In genomic region chr3:15276028-15276717, GRCh38 we compare ENCODE assay signal across 13 cellular contexts. TPM values are rescaled to one million over a fixed set of nuclear protein-coding genes. Genes with fewer than 3 reads are reported as not detected.
A peak's percentile ranks its signal among the peaks of the same experiment; 100 is the strongest.
DNase-seq lines count a peak whose midpoint lies in the region; ATAC-seq and TF ChIP-seq lines count a peak whose summit lies in the region.
"Had no signal": no experiment of that assay in that cellular context is flagged by ENCODE, and none has a peak within 500 bp of the region (broad histone marks: within the 10 kb centered on the region; RNA-seq: fewer than 3 reads in every experiment).

No MANE protein-coding gene starts in this region.

- no peak for DNase-seq in activated CD4-positive, alpha-beta T cell treated with anti-CD3 and anti-CD28 coated beads, Interleukin-2, amount 10 ng/mL, durations not matched to agents 7 days and 5 days
- DNase-seq in activated CD4-positive, alpha-beta T cell treated with anti-CD3 and anti-CD28 coated beads for 48 hours, result no peak
- no peak for DNase-seq in IMR-90
- peak; percentile 46 for DNase-seq in dermis blood vessel endothelial cell
- DNase-seq in sigmoid colon, result peak; percentile 50
- no peak for DNase-seq in Kasumi-1 (lab: John Stamatoyannopoulos, UW)
- no peak for DNase-seq in amniotic stem cell (lab: John Stamatoyannopoulos, UW)
- DNase-seq: ACHN; activated CD4-positive, alpha-beta T cell treated with anti-CD3 and anti-CD28 coated beads for 1 hour; pancreas had no signal

- dilution Hi-C loops in IMR-90 (cut with HindIII; ENCODE audit: low sequenced_read_pairs, unreplicated experiment), result no loop called here

- no peak for TF ChIP-seq RAD21 in IMR-90 (IDR thresholded peaks at IDR 0.05; ENCODE audit: low read length)

- H3K27ac Mint-ChIP-seq in activated CD4-positive, alpha-beta T cell treated with anti-CD3 and anti-CD28 coated beads, Interleukin-2, amount 10 ng/mL, durations not matched to agents 7 days and 5 days, result peak overlapping the region; percentile 42
- H3K27ac Mint-ChIP-seq: type B pancreatic cell had no signal

- H4K8ac ChIP-seq in IMR-90 (ENCODE audit: low read depth in 2 of 2, low read length in 2 of 2), result no peak overlapping the region

- no peaks in the 10 kb centered on the region for H3K27me3 Mint-ChIP-seq in activated CD4-positive, alpha-beta T cell treated with anti-CD3 and anti-CD28 coated beads, Interleukin-2, amount 10 ng/mL, durations not matched to agents 7 days and 5 days
- H3K27me3 Mint-ChIP-seq: type B pancreatic cell had no signal

- no peak overlapping the region for H4K91ac ChIP-seq in IMR-90 (ENCODE audit: insufficient read depth, low read depth, low read length)

- H2BK120ac ChIP-seq in IMR-90 (ENCODE audit: low read depth, low read length), result no peak overlapping the region

- no peaks in the 10 kb centered on the region for H3K79me1 ChIP-seq in IMR-90 (ENCODE audit: low read depth in 1 of 2, low read length in 2 of 2)

- no peak overlapping the region for H3K27ac ChIP-seq in IMR-90 (ENCODE audit: insufficient read depth, low read length)
- H3K27ac ChIP-seq in sigmoid colon, result no peak overlapping the region
- H3K27ac ChIP-seq: pancreas had no signal

- H3K4ac ChIP-seq in IMR-90 (ENCODE audit: low read depth, low read length), result no peak overlapping the region

- H3K4me1 ChIP-seq in IMR-90 (ENCODE audit: control insufficient read depth, insufficient read depth, low read length) (no peaks in the 10 kb centered on the region), sigmoid colon (no peaks in the 10 kb centered on the region)
- H3K4me1 ChIP-seq: pancreas had no signal

- H4K20me1 ChIP-seq in IMR-90 (ENCODE audit: insufficient read depth, low read length), result no peaks in the 10 kb centered on the region

- H2BK20ac ChIP-seq in IMR-90 (ENCODE audit: low read depth, low read length), result no peak overlapping the region

- H3K4me2 ChIP-seq in IMR-90 (ENCODE audit: low read depth, low read length), result no peak overlapping the region

- H3K9me1 ChIP-seq in IMR-90 (ENCODE audit: insufficient read depth, low read length), result no peaks in the 10 kb centered on the region

- no peak overlapping the region for H3K56ac ChIP-seq in IMR-90 (ENCODE audit: extremely low read depth, insufficient read depth, low read length)

- peak overlapping the region; percentile 36 for H2AK9ac ChIP-seq in IMR-90 (replicated peaks; ENCODE audit: low read depth, low read length, poor library complexity)

- no peaks in the 10 kb centered on the region for H3K9me3 ChIP-seq in IMR-90 (ENCODE audit: control insufficient read depth, insufficient read depth, low read length)
- no peaks in the 10 kb centered on the region for H3K9me3 ChIP-seq in sigmoid colon
- H3K9me3 ChIP-seq: pancreas had no signal

- intact Hi-C loops in IMR-90 (cut with micrococcal nuclease), result no loop called here
- intact Hi-C loops in sigmoid colon (cut with DNase I), result no loop called here

- H3K9me3 Mint-ChIP-seq in activated CD4-positive, alpha-beta T cell treated with anti-CD3 and anti-CD28 coated beads, Interleukin-2, amount 10 ng/mL, durations not matched to agents 7 days and 5 days, result no peaks in the 10 kb centered on the region
- H3K9me3 Mint-ChIP-seq: type B pancreatic cell had no signal

- TF ChIP-seq EP300 in sigmoid colon (IDR thresholded peaks at IDR 0.05), result no peak

- H3K36me3 ChIP-seq in IMR-90 (ENCODE audit: control insufficient read depth, insufficient read depth, low read length), result no peaks in the 10 kb centered on the region
- no peaks in the 10 kb centered on the region for H3K36me3 ChIP-seq in sigmoid colon
- H3K36me3 ChIP-seq: pancreas had no signal

- no peaks in the 10 kb centered on the region for H3K27me3 ChIP-seq in IMR-90 (ENCODE audit: control insufficient read depth, insufficient read depth, low read length)
- no peaks in the 10 kb centered on the region for H3K27me3 ChIP-seq in sigmoid colon
- H3K27me3 ChIP-seq: pancreas had no signal

- no peak overlapping the region for H3K14ac ChIP-seq in IMR-90 (replicated peaks; ENCODE audit: low read depth, low read length)

- H2BK15ac ChIP-seq in IMR-90 (ENCODE audit: low read depth, low read length), result no peak overlapping the region

- 100% methylated on average over 3 of the region's 11 CpGs; no CpG with 5 or more reads in 1 of the 2 experiments for WGBS in IMR-90 (ENCODE audit: extremely low coverage in 2 of 2, insufficient read length in 1 of 2), 2 experiments
- WGBS in sigmoid colon, 2 donors, result 87 to 93% methylated on average over 11 of the region's 11 CpGs

- CTCF ChIA-PET in activated CD4-positive, alpha-beta T cell treated with anti-CD3 and anti-CD28 coated beads, Interleukin-2, amount 10 ng/mL, durations not matched to agents 7 days and 5 days (lab: Charles Lee), result interaction anchor here (0.7 to 7.4 kb wide), 11 partner anchors 8 to 174 kb away, joined by 3 to 48 read pairs (median 4); no protein-coding TSS in a partner anchor
- CTCF ChIA-PET in IMR-90 (lab: Yijun Ruan, JAX), result interaction anchor here (0.8 to 1.8 kb wide), 2 partner anchors 8 to 56 kb away, joined by 4 to 5 read pairs; partner anchors contain the start of gene SH3BP5

- TF ChIP-seq POLR2A in IMR-90 (IDR thresholded peaks at IDR 0.05; ENCODE audit: low read depth, low read length), result no peak
- no peak for TF ChIP-seq POLR2A in sigmoid colon (IDR thresholded peaks at IDR 0.05)

- peaks cover 71% of the 10 kb centered on the region for H3K4me1 Mint-ChIP-seq in activated CD4-positive, alpha-beta T cell treated with anti-CD3 and anti-CD28 coated beads, Interleukin-2, amount 10 ng/mL, durations not matched to agents 7 days and 5 days

- no peak for ATAC-seq in IMR-90 (ENCODE audit: low read depth)
- ATAC-seq in HG02588 (IDR thresholded peaks at IDR 0.05; ENCODE audit: unreplicated experiment), result no peak
- ATAC-seq: pancreas had no signal

- H3K4me3 ChIP-seq in IMR-90 (ENCODE audit: insufficient read depth, low read depth, low read length), result no peak overlapping the region
- H3K4me3 ChIP-seq in sigmoid colon, result no peak overlapping the region
- H3K4me3 ChIP-seq: lung, pancreas had no signal

- POLR2A ChIA-PET in activated CD4-positive, alpha-beta T cell treated with anti-CD3 and anti-CD28 coated beads, Interleukin-2, amount 10 ng/mL, durations not matched to agents 7 days and 5 days (lab: Charles Lee), result no interaction called here
- POLR2A ChIA-PET in IMR-90 (lab: Charles Lee; ENCODE audit: unreplicated experiment), result no interaction called here

- H3K9ac ChIP-seq in IMR-90 (ENCODE audit: low read depth, low read length), result no peak overlapping the region

- H3K23ac ChIP-seq in IMR-90 (ENCODE audit: low read depth, low read length), result no peak overlapping the region

- H3K18ac ChIP-seq in IMR-90 (ENCODE audit: low read depth, low read length), result no peak overlapping the region

- no peak for TF ChIP-seq CTCF in IMR-90 (conservative IDR thresholded peaks at IDR 0.05; ENCODE audit: low read depth, low read length)
- no peak for TF ChIP-seq CTCF in sigmoid colon (IDR thresholded peaks at IDR 0.05)

- H3K4me3 Mint-ChIP-seq in activated CD4-positive, alpha-beta T cell treated with anti-CD3 and anti-CD28 coated beads, Interleukin-2, amount 10 ng/mL, durations not matched to agents 7 days and 5 days, result no peak overlapping the region
- H3K4me3 Mint-ChIP-seq: type B pancreatic cell had no signal

- no peak overlapping the region for H4K5ac ChIP-seq in IMR-90 (ENCODE audit: low read depth, low read length)

- no TSS peak for BruUV-seq in IMR-90 (replicated peaks; lab: Mats Ljungman, UMichigan)

- H2BK5ac ChIP-seq in IMR-90 (ENCODE audit: low read depth, low read length, poor library complexity, severe bottlenecking), result no peak overlapping the region

- H3K36me3 Mint-ChIP-seq in activated CD4-positive, alpha-beta T cell treated with anti-CD3 and anti-CD28 coated beads, Interleukin-2, amount 10 ng/mL, durations not matched to agents 7 days and 5 days (ENCODE audit: low read depth), result peaks cover 28% of the 10 kb centered on the region

- H2AFZ ChIP-seq in IMR-90 (replicated peaks; ENCODE audit: low read length, poor library complexity), result no peak overlapping the region

- in situ Hi-C loops in IMR-90 (cut with MboI; ENCODE audit: low sequenced_read_pairs), result no loop called here

- H2AK5ac ChIP-seq in IMR-90 (ENCODE audit: low read depth, low read length), result no peak overlapping the region

TF ChIP-seq in IMR-90, 13 proteins besides CTCF, POLR2A, EP300 and RAD21 (continues in another document):
- TF ChIP-seq RFX5 (IDR thresholded peaks at IDR 0.05; ENCODE audit: low read depth, low read length) (no peak), SMC3 (IDR thresholded peaks at IDR 0.05; ENCODE audit: low read depth, low read length) (no peak), NFE2L2 (IDR thresholded peaks at IDR 0.05; ENCODE audit: low read depth, low read length) (no peak), FOS (IDR thresholded peaks at IDR 0.05; ENCODE audit: low read depth, low read length) (no peak), BHLHE40 (IDR thresholded peaks at IDR 0.05; ENCODE audit: low read depth, low read length) (no peak), MAFK (IDR thresholded peaks at IDR 0.05; ENCODE audit: low read depth, low read length) (no peak), CEBPB (IDR thresholded peaks at IDR 0.05; ENCODE audit: low read depth, low read length) (no peak), USF2 (IDR thresholded peaks at IDR 0.05; ENCODE audit: low read depth, low read length) (no peak), MAZ (IDR thresholded peaks at IDR 0.05; ENCODE audit: borderline replicate concordance, low read depth, low read length) (no peak), CHD1 (IDR thresholded peaks at IDR 0.05; ENCODE audit: low read depth, low read length) (no peak)

RNA-seq across cellular contexts. Expression of gene SH3BP5, which starts 56.2 kb away (rescaled TPM):
- 10 to 100 TPM; 33.8 to 38.2 TPM for total RNA-seq in activated CD4-positive, alpha-beta T cell treated with anti-CD3 and anti-CD28 coated beads, Interleukin-2, amount 10 ng/mL, durations not matched to agents 7 days and 5 days
- total RNA-seq in IMR-90 (2012; rRNA removed) (14.0 and 14.2 TPM in 2 replicates), dermis blood vessel endothelial cell (134 and 145 TPM in 2 replicates), sigmoid colon (10 to 100 TPM; 25.1 to 40.4 (median 31.9) TPM)
- polyA plus RNA-seq in IMR-90 (2012; rRNA removed) (22.3 and 23.5 TPM in 2 replicates), sigmoid colon (10 to 100 TPM in 2 of 3 donors, 1 to 10 TPM in 1; 5.5 to 31.2 (median 21.6) TPM)
- polyA plus RNA-seq in IMR-90 (2012; cell fraction: cytosol; rRNA removed), result 20.8 and 23.4 TPM in 2 replicates
- polyA plus RNA-seq in IMR-90 (2012; cell fraction: nucleus; rRNA removed; ENCODE audit: low replicate concordance), result 18.9 and 31.2 TPM in 2 replicates

Comparison
In these comparisons a context has a peak if more than half of its experiments do, and no peak if none do; other contexts are left out.
1. DNase-seq: peak in dermis blood vessel endothelial cell (single experiment) and sigmoid colon (single experiment); none in activated CD4-positive, alpha-beta T cell treated with anti-CD3 and anti-CD28 coated beads, Interleukin-2, amount 10 ng/mL, durations not matched to agents 7 days and 5 days (single experiment), activated CD4-positive, alpha-beta T cell treated with anti-CD3 and anti-CD28 coated beads for 48 hours (single experiment), IMR-90 (single experiment), Kasumi-1 (0 of 2) and amniotic stem cell (single experiment).